In the genomic region with DNA sequence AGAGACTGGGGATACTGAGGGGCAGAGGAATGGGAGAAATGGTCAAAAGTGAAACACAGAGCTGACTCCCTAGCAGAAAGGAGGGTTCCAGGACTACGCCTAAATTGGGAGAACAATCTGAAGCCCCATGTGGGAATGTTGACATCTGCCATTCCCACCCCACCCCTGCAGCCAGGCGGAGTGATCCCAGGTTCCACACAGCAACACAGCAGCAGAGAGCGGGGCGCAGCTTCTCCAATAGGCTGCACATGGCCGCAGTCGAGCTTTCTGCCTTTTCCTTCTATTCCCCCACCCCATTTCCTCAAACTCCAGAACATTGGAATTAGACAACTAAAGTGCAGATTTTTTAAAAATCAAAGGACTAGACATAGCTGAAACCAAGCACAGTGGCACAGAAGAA, we compare ENCODE assay signal across 4 cellular contexts.
"Had no signal": no experiment of that assay in that cellular context is flagged by ENCODE, and none has a peak within 500 bp of the region (broad histone marks: within the 10 kb centered on the region; RNA-seq: fewer than 3 reads in every experiment).

No MANE protein-coding gene starts in this region.

- DNase-seq: H9, HCEC 1CT, IMR-90 had no signal

- H3K4me3 Mint-ChIP-seq: H9 had no signal

- H3K27ac Mint-ChIP-seq: H9 had no signal

- ATAC-seq: K562 had no signal

- H3K9me3 Mint-ChIP-seq: H9 had no signal

- H3K4me3 ChIP-seq: K562 had no signal
